Comparison of ENCODE assay signal across 27 cellular contexts in genomic region chr17:46730026-46730425, GRCh38.
"Had no signal": no experiment of that assay in that cellular context is flagged by ENCODE, and none has a peak within 500 bp of the region (broad histone marks: within the 10 kb centered on the region; RNA-seq: fewer than 3 reads in every experiment).

No MANE protein-coding gene starts in this region.

- H3K27ac Mint-ChIP-seq: activated B cell treated with CpG ODN at 0.5 μM for 24 hours; activated CD4-positive, alpha-beta T cell treated with anti-CD3 and anti-CD28 coated beads, Interleukin-2, amount 10 ng/mL, durations not matched to agents 24 days and 14 days; activated CD8-positive, alpha-beta memory T cell treated with anti-CD3 and anti-CD28 coated beads, Interleukin-2, amount 10 ng/mL, durations not matched to agents 7 days and 5 days; activated naive CD4-positive, alpha-beta T cell treated with anti-CD3 and anti-CD28 coated beads, Interleukin-2, amount 50 U/mL, for 24 hours; activated T-cell treated with anti-CD3 and anti-CD28 coated beads, Interleukin-2, amount 50 U/mL, for 24 hours; activated T-helper 1 cell treated with anti-CD3 and anti-CD28 coated beads, Interleukin-12 subunit alpha, Interleukin-12 subunit beta, Interleukin-2, Interleukin-4 antibody, amounts not matched to agents 30 ng/mL and 10 ng/mL and 1 ng/mL, durations not matched to agents 14 hours and 24 hours and 36 hours; T-helper 17 cell had no signal

- ATAC-seq: activated CD8-positive, alpha-beta memory T cell treated with anti-CD3 and anti-CD28 coated beads, Interleukin-2, amount 10 ng/mL, durations not matched to agents 7 days and 5 days; Panc1; T-helper 17 cell had no signal

- H3K27me3 Mint-ChIP-seq: activated B cell treated with CpG ODN at 0.5 μM for 24 hours; activated CD4-positive, alpha-beta T cell treated with anti-CD3 and anti-CD28 coated beads, Interleukin-2, amount 10 ng/mL, durations not matched to agents 24 days and 14 days; activated CD8-positive, alpha-beta memory T cell treated with anti-CD3 and anti-CD28 coated beads, Interleukin-2, amount 10 ng/mL, durations not matched to agents 7 days and 5 days; activated naive CD4-positive, alpha-beta T cell treated with anti-CD3 and anti-CD28 coated beads, Interleukin-2, amount 50 U/mL, for 24 hours; activated T-cell treated with anti-CD3 and anti-CD28 coated beads, Interleukin-2, amount 50 U/mL, for 24 hours; T-helper 17 cell had no signal

- DNase-seq: activated B cell treated with CpG ODN at 0.5 μM for 24 hours; activated CD4-positive, alpha-beta T cell treated with anti-CD3 and anti-CD28 coated beads for 1 hour; activated CD4-positive, alpha-beta T cell treated with anti-CD3 and anti-CD28 coated beads, Interleukin-2, amount 10 ng/mL, durations not matched to agents 24 days and 14 days; activated CD4-positive, alpha-beta T cell treated with anti-CD3 and anti-CD28 coated beads, Interleukin-2, amount 50 U/mL, for 48 hours; activated CD8-positive, alpha-beta memory T cell treated with anti-CD3 and anti-CD28 coated beads, Interleukin-2, amount 10 ng/mL, durations not matched to agents 7 days and 5 days; activated effector memory CD4-positive, alpha-beta T cell treated with Interleukin-2 at 50 U/mL for 16 hours; activated naive CD4-positive, alpha-beta T cell; activated T-cell treated with anti-CD3 and anti-CD28 coated beads, Interleukin-2, amount 50 U/mL, for 24 hours; aorta; central memory CD4-positive, alpha-beta T cell; KG1; NCI-H1048; NCI-H1417; NCI-H2029; NCI-H345; NCI-H510A; NCI-H526 treated with DMSO at 0.1 percent for 48 hours; NCI-H82; OCI-M1; RPMI8226; SHP77 treated with DMSO at 0.1 percent for 48 hours; T-helper 17 cell; T1000 had no signal

- FAIRE-seq: bronchial epithelial cell had no signal

- H3K9me3 Mint-ChIP-seq: activated B cell treated with CpG ODN at 0.5 μM for 24 hours; activated CD4-positive, alpha-beta T cell treated with anti-CD3 and anti-CD28 coated beads, Interleukin-2, amount 10 ng/mL, durations not matched to agents 24 days and 14 days; activated naive CD4-positive, alpha-beta T cell treated with anti-CD3 and anti-CD28 coated beads, Interleukin-2, amount 50 U/mL, for 24 hours; activated T-cell treated with anti-CD3 and anti-CD28 coated beads, Interleukin-2, amount 50 U/mL, for 24 hours; activated T-helper 1 cell treated with anti-CD3 and anti-CD28 coated beads, Interleukin-12 subunit alpha, Interleukin-12 subunit beta, Interleukin-2, Interleukin-4 antibody, amounts not matched to agents 30 ng/mL and 10 ng/mL and 1 ng/mL, durations not matched to agents 14 hours and 24 hours and 36 hours had no signal

- H3K4me1 Mint-ChIP-seq: activated CD4-positive, alpha-beta T cell treated with anti-CD3 and anti-CD28 coated beads, Interleukin-2, amount 10 ng/mL, durations not matched to agents 24 days and 14 days; activated CD8-positive, alpha-beta memory T cell treated with anti-CD3 and anti-CD28 coated beads, Interleukin-2, amount 10 ng/mL, durations not matched to agents 7 days and 5 days; activated naive CD4-positive, alpha-beta T cell treated with anti-CD3 and anti-CD28 coated beads, Interleukin-2, amount 50 U/mL, for 24 hours had no signal

- H3K4me3 Mint-ChIP-seq: activated B cell treated with CpG ODN at 0.5 μM for 24 hours; activated CD4-positive, alpha-beta T cell treated with anti-CD3 and anti-CD28 coated beads, Interleukin-2, amount 10 ng/mL, durations not matched to agents 24 days and 14 days; activated CD8-positive, alpha-beta memory T cell treated with anti-CD3 and anti-CD28 coated beads, Interleukin-2, amount 10 ng/mL, durations not matched to agents 7 days and 5 days; activated naive CD4-positive, alpha-beta T cell treated with anti-CD3 and anti-CD28 coated beads, Interleukin-2, amount 50 U/mL, for 24 hours; activated T-cell treated with anti-CD3 and anti-CD28 coated beads, Interleukin-2, amount 50 U/mL, for 24 hours; activated T-helper 1 cell treated with anti-CD3 and anti-CD28 coated beads, Interleukin-12 subunit alpha, Interleukin-12 subunit beta, Interleukin-2, Interleukin-4 antibody, amounts not matched to agents 30 ng/mL and 10 ng/mL and 1 ng/mL, durations not matched to agents 14 hours and 24 hours and 36 hours; T-helper 17 cell had no signal
